1 cellular context compared by ENCODE assay signal in the genomic region with DNA sequence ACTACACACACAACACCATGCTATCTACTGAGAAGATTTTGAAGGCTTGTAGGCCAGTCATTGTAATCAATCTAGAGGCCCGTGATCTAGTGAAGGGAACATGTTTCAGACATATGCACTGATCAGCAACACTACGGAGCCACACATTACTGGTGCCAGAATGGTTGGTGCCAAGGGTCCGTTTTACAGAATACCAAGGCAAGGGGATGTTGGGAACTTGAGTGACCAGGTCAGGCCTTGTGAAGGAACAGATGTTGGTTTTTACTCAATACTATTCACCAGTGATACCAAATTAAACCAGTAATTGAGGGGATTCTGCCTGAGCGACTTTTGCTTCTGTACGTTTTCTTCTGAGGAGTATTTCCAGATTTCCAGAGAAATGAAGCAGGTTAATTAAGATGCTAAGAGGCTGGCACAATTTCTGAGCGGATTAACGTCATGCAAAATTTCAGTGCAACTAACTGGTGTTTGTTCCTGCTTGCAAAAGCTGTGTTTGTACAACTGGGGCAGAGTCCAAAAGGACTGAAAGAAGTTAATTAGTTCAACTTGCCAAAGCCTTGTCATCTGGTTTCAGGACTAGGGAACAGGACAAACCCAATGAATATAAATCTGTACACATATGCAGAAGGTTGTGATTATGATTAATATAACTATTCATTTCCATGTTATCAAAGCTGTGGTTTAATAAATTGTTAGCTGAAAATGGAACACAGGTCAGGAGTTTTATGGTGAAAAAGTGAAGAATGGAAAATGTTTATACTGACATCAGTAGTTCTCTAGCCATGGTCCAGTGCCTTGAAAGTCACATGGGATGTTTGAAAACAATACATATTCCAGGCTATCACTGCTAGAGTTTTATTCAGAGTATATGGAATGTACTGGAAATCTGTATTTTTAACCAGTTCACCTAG.
A peak's percentile ranks its signal among the peaks of the same experiment; 100 is the strongest.
TF ChIP-seq lines count a peak whose summit lies in the region.

No MANE protein-coding gene starts in this region.

TF ChIP-seq in HepG2, 621 proteins besides CTCF, POLR2A, EP300 and RAD21 (continued from another document and continues in another):
- TF ChIP-seq, protein P1, sequence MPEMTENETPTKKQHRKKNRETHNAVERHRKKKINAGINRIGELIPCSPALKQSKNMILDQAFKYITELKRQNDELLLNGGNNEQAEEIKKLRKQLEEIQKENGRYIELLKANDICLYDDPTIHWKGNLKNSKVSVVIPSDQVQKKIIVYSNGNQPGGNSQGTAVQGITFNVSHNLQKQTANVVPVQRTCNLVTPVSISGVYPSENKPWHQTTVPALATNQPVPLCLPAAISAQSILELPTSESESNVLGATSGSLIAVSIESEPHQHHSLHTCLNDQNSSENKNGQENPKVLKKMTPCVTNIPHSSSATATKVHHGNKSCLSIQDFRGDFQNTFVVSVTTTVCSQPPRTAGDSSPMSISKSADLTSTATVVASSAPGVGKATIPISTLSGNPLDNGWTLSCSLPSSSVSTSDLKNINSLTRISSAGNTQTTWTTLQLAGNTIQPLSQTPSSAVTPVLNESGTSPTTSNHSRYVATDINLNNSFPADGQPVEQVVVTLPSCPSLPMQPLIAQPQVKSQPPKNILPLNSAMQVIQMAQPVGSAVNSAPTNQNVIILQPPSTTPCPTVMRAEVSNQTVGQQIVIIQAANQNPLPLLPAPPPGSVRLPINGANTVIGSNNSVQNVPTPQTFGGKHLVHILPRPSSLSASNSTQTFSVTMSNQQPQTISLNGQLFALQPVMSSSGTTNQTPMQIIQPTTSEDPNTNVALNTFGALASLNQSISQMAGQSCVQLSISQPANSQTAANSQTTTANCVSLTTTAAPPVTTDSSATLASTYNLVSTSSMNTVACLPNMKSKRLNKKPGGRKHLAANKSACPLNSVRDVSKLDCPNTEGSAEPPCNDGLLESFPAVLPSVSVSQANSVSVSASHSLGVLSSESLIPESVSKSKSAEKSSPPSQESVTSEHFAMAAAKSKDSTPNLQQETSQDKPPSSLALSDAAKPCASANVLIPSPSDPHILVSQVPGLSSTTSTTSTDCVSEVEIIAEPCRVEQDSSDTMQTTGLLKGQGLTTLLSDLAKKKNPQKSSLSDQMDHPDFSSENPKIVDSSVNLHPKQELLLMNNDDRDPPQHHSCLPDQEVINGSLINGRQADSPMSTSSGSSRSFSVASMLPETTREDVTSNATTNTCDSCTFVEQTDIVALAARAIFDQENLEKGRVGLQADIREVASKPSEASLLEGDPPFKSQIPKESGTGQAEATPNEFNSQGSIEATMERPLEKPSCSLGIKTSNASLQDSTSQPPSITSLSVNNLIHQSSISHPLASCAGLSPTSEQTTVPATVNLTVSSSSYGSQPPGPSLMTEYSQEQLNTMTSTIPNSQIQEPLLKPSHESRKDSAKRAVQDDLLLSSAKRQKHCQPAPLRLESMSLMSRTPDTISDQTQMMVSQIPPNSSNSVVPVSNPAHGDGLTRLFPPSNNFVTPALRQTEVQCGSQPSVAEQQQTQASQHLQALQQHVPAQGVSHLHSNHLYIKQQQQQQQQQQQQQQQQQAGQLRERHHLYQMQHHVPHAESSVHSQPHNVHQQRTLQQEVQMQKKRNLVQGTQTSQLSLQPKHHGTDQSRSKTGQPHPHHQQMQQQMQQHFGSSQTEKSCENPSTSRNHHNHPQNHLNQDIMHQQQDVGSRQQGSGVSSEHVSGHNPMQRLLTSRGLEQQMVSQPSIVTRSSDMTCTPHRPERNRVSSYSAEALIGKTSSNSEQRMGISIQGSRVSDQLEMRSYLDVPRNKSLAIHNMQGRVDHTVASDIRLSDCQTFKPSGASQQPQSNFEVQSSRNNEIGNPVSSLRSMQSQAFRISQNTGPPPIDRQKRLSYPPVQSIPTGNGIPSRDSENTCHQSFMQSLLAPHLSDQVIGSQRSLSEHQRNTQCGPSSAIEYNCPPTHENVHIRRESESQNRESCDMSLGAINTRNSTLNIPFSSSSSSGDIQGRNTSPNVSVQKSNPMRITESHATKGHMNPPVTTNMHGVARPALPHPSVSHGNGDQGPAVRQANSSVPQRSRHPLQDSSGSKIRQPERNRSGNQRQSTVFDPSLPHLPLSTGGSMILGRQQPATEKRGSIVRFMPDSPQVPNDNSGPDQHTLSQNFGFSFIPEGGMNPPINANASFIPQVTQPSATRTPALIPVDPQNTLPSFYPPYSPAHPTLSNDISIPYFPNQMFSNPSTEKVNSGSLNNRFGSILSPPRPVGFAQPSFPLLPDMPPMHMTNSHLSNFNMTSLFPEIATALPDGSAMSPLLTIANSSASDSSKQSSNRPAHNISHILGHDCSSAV (CRISPR knock-in tag; IDR thresholded peaks at IDR 0.05; ENCODE audit: borderline replicate concordance), result no peak
- TF ChIP-seq FLYWCH1 (CRISPR knock-in tag; IDR thresholded peaks at IDR 0.05) (no peak), XBP1 (CRISPR knock-in tag; IDR thresholded peaks at IDR 0.05) (no peak), STAT5B (CRISPR knock-in tag; IDR thresholded peaks at IDR 0.05) (no peak), SOX6 (IDR thresholded peaks at IDR 0.05) (no peak), SOX6 (CRISPR knock-in tag; IDR thresholded peaks at IDR 0.05) (no peak), HMGA1 (CRISPR knock-in tag; conservative IDR thresholded peaks at IDR 0.05) (no peak), SIX1 (CRISPR knock-in tag; IDR thresholded peaks at IDR 0.05; ENCODE audit: borderline replicate concordance) (no peak), TGIF2 (CRISPR knock-in tag; IDR thresholded peaks at IDR 0.05) (no peak), RELA (CRISPR knock-in tag; IDR thresholded peaks at IDR 0.05) (no peak), SKI (IDR thresholded peaks at IDR 0.05; ENCODE audit: partially characterized antibody) (no peak), GATAD1 (CRISPR knock-in tag; IDR thresholded peaks at IDR 0.05) (no peak), CEBPB (IDR thresholded peaks at IDR 0.05; ENCODE audit: borderline replicate concordance, low read depth, low read length) (peak; percentile 59; the same call in 1 of the 2 replicates), YEATS2 (CRISPR knock-in tag; IDR thresholded peaks at IDR 0.05; ENCODE audit: borderline replicate concordance) (no peak), ZSCAN20 (CRISPR knock-in tag; IDR thresholded peaks at IDR 0.05; ENCODE audit: borderline replicate concordance) (no peak), ZSCAN30 (CRISPR knock-in tag; IDR thresholded peaks at IDR 0.05) (no peak), ZNF550 (CRISPR knock-in tag; IDR thresholded peaks at IDR 0.05; ENCODE audit: borderline replicate concordance) (no peak), ZMYM4 (CRISPR knock-in tag; IDR thresholded peaks at IDR 0.05) (no peak), SPEN (CRISPR knock-in tag; IDR thresholded peaks at IDR 0.05; ENCODE audit: low read depth) (no peak), ZNF333 (CRISPR knock-in tag; IDR thresholded peaks at IDR 0.05; ENCODE audit: borderline replicate concordance) (no peak), ISX (CRISPR knock-in tag; conservative IDR thresholded peaks at IDR 0.05) (no peak), STAG1 (CRISPR knock-in tag; IDR thresholded peaks at IDR 0.05) (no peak), TMF1 (CRISPR knock-in tag; IDR thresholded peaks at IDR 0.05; ENCODE audit: low read depth) (no peak), MAFF (IDR thresholded peaks at IDR 0.05; ENCODE audit: low read depth, low read length) (no peak)
- TF ChIP-seq, protein P2, sequence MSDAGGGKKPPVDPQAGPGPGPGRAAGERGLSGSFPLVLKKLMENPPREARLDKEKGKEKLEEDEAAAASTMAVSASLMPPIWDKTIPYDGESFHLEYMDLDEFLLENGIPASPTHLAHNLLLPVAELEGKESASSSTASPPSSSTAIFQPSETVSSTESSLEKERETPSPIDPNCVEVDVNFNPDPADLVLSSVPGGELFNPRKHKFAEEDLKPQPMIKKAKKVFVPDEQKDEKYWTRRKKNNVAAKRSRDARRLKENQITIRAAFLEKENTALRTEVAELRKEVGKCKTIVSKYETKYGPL (CRISPR knock-in tag; IDR thresholded peaks at IDR 0.05), result no peak
- TF ChIP-seq, protein P3, sequence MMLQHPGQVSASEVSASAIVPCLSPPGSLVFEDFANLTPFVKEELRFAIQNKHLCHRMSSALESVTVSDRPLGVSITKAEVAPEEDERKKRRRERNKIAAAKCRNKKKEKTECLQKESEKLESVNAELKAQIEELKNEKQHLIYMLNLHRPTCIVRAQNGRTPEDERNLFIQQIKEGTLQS (CRISPR knock-in tag; IDR thresholded peaks at IDR 0.05), result no peak
- TF ChIP-seq, protein P4, sequence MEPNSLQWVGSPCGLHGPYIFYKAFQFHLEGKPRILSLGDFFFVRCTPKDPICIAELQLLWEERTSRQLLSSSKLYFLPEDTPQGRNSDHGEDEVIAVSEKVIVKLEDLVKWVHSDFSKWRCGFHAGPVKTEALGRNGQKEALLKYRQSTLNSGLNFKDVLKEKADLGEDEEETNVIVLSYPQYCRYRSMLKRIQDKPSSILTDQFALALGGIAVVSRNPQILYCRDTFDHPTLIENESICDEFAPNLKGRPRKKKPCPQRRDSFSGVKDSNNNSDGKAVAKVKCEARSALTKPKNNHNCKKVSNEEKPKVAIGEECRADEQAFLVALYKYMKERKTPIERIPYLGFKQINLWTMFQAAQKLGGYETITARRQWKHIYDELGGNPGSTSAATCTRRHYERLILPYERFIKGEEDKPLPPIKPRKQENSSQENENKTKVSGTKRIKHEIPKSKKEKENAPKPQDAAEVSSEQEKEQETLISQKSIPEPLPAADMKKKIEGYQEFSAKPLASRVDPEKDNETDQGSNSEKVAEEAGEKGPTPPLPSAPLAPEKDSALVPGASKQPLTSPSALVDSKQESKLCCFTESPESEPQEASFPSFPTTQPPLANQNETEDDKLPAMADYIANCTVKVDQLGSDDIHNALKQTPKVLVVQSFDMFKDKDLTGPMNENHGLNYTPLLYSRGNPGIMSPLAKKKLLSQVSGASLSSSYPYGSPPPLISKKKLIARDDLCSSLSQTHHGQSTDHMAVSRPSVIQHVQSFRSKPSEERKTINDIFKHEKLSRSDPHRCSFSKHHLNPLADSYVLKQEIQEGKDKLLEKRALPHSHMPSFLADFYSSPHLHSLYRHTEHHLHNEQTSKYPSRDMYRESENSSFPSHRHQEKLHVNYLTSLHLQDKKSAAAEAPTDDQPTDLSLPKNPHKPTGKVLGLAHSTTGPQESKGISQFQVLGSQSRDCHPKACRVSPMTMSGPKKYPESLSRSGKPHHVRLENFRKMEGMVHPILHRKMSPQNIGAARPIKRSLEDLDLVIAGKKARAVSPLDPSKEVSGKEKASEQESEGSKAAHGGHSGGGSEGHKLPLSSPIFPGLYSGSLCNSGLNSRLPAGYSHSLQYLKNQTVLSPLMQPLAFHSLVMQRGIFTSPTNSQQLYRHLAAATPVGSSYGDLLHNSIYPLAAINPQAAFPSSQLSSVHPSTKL (CRISPR knock-in tag; IDR thresholded peaks at IDR 0.05), result peak; percentile 51
- TF ChIP-seq, protein P5, sequence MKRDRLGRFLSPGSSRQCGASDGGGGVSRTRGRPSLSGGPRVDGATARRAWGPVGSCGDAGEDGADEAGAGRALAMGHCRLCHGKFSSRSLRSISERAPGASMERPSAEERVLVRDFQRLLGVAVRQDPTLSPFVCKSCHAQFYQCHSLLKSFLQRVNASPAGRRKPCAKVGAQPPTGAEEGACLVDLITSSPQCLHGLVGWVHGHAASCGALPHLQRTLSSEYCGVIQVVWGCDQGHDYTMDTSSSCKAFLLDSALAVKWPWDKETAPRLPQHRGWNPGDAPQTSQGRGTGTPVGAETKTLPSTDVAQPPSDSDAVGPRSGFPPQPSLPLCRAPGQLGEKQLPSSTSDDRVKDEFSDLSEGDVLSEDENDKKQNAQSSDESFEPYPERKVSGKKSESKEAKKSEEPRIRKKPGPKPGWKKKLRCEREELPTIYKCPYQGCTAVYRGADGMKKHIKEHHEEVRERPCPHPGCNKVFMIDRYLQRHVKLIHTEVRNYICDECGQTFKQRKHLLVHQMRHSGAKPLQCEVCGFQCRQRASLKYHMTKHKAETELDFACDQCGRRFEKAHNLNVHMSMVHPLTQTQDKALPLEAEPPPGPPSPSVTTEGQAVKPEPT (CRISPR knock-in tag; IDR thresholded peaks at IDR 0.05; ENCODE audit: low read depth), result no peak
- TF ChIP-seq, protein P6, sequence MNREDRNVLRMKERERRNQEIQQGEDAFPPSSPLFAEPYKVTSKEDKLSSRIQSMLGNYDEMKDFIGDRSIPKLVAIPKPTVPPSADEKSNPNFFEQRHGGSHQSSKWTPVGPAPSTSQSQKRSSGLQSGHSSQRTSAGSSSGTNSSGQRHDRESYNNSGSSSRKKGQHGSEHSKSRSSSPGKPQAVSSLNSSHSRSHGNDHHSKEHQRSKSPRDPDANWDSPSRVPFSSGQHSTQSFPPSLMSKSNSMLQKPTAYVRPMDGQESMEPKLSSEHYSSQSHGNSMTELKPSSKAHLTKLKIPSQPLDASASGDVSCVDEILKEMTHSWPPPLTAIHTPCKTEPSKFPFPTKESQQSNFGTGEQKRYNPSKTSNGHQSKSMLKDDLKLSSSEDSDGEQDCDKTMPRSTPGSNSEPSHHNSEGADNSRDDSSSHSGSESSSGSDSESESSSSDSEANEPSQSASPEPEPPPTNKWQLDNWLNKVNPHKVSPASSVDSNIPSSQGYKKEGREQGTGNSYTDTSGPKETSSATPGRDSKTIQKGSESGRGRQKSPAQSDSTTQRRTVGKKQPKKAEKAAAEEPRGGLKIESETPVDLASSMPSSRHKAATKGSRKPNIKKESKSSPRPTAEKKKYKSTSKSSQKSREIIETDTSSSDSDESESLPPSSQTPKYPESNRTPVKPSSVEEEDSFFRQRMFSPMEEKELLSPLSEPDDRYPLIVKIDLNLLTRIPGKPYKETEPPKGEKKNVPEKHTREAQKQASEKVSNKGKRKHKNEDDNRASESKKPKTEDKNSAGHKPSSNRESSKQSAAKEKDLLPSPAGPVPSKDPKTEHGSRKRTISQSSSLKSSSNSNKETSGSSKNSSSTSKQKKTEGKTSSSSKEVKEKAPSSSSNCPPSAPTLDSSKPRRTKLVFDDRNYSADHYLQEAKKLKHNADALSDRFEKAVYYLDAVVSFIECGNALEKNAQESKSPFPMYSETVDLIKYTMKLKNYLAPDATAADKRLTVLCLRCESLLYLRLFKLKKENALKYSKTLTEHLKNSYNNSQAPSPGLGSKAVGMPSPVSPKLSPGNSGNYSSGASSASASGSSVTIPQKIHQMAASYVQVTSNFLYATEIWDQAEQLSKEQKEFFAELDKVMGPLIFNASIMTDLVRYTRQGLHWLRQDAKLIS (CRISPR knock-in tag; IDR thresholded peaks at IDR 0.05), result no peak
- TF ChIP-seq, protein P7, sequence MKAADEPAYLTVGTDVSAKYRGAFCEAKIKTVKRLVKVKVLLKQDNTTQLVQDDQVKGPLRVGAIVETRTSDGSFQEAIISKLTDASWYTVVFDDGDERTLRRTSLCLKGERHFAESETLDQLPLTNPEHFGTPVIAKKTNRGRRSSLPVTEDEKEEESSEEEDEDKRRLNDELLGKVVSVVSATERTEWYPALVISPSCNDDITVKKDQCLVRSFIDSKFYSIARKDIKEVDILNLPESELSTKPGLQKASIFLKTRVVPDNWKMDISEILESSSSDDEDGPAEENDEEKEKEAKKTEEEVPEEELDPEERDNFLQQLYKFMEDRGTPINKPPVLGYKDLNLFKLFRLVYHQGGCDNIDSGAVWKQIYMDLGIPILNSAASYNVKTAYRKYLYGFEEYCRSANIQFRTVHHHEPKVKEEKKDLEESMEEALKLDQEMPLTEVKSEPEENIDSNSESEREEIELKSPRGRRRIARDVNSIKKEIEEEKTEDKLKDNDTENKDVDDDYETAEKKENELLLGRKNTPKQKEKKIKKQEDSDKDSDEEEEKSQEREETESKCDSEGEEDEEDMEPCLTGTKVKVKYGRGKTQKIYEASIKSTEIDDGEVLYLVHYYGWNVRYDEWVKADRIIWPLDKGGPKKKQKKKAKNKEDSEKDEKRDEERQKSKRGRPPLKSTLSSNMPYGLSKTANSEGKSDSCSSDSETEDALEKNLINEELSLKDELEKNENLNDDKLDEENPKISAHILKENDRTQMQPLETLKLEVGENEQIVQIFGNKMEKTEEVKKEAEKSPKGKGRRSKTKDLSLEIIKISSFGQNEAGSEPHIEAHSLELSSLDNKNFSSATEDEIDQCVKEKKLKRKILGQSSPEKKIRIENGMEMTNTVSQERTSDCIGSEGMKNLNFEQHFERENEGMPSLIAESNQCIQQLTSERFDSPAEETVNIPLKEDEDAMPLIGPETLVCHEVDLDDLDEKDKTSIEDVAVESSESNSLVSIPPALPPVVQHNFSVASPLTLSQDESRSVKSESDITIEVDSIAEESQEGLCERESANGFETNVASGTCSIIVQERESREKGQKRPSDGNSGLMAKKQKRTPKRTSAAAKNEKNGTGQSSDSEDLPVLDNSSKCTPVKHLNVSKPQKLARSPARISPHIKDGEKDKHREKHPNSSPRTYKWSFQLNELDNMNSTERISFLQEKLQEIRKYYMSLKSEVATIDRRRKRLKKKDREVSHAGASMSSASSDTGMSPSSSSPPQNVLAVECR (CRISPR knock-in tag; IDR thresholded peaks at IDR 0.05; ENCODE audit: borderline replicate concordance), result no peak
